9 cellular contexts compared by ENCODE assay signal in genomic region chr7:30682131-30683083, GRCh38. TPM values are rescaled to one million over a fixed set of nuclear protein-coding genes. Genes with fewer than 3 reads are reported as not detected.
A peak's percentile ranks its signal among the peaks of the same experiment; 100 is the strongest.
DNase-seq lines count a peak whose midpoint lies in the region; ATAC-seq and TF ChIP-seq lines count a peak whose summit lies in the region.
"Had no signal": no experiment of that assay in that cellular context is flagged by ENCODE, and none has a peak within 500 bp of the region (broad histone marks: within the 10 kb centered on the region; RNA-seq: fewer than 3 reads in every experiment).

TSS of gene CRHR2 (minus strand) at chr7:30682456. CDS start at chr7:30682280, 176 bp downstream.

- no peaks in the 10 kb centered on the region for H3K9me3 Mint-ChIP-seq in activated B cell treated with CpG ODN at 0.5 μM for 24 hours

- H3K4me3 ChIP-seq in esophagus muscularis mucosa (peak within 1 kb of the TSS; percentile 56 to 68 (median 58)), ovary (peak within 1 kb of the TSS; percentile 41)

- no peak for TF ChIP-seq CTCF in activated B cell treated with CpG ODN at 0.5 μM for 24 hours (IDR thresholded peaks at IDR 0.05)
- TF ChIP-seq CTCF in esophagus muscularis mucosa (IDR thresholded peaks at IDR 0.05) = peak; percentile 39 to 49 (median 43)
- peak in 1 of 3 donors; percentile 44 for TF ChIP-seq CTCF in ovary (IDR thresholded peaks at IDR 0.05)

- WGBS in esophagus muscularis mucosa = 27% methylated on average over 6 of the region's 76 CpGs
- 2 to 4% (median 3%) methylated on average over 57 to 76 of the region's 76 CpGs for WGBS in ovary, 3 donors

- H3K27ac ChIP-seq in esophagus muscularis mucosa (replicated peaks in 1 of 4) (no peak within 1 kb of the TSS), ovary (no peak within 1 kb of the TSS)
- H3K27ac ChIP-seq: C4-2B had no signal

- H3K27me3 ChIP-seq in esophagus muscularis mucosa (peaks cover 9 to 81% (median 20%) of the 10 kb centered on the region in 4 donors), ovary (no peaks in the 10 kb centered on the region)

- no peaks in the 10 kb centered on the region for H3K36me3 Mint-ChIP-seq in activated B cell treated with CpG ODN at 0.5 μM for 24 hours (ENCODE audit: low read depth)

- no peaks in the 10 kb centered on the region for H3K36me3 ChIP-seq in esophagus muscularis mucosa
- no peaks in the 10 kb centered on the region for H3K36me3 ChIP-seq in ovary

- TF ChIP-seq EP300 in esophagus muscularis mucosa (IDR thresholded peaks at IDR 0.05) = no peak
- no peak for TF ChIP-seq EP300 in ovary (IDR thresholded peaks at IDR 0.05)

- ATAC-seq in activated B cell treated with CpG ODN at 0.5 μM for 24 hours (ENCODE audit: low read depth) = peak; percentile 65
- no peak for ATAC-seq in HG03521 (IDR thresholded peaks at IDR 0.05; ENCODE audit: unreplicated experiment)

- peaks cover 51% of the 10 kb centered on the region for H3K27me3 Mint-ChIP-seq in activated B cell treated with CpG ODN at 0.5 μM for 24 hours

- POLR2A ChIA-PET in activated B cell treated with CpG ODN at 0.5 μM for 24 hours (lab: Charles Lee) = interaction anchor here (1.2 kb wide), 1 partner anchor 60 kb away, joined by 4 read pairs; no protein-coding TSS in a partner anchor

- CTCF ChIA-PET in activated B cell treated with CpG ODN at 0.5 μM for 24 hours (lab: Charles Lee) = interaction anchor here (1.0 to 1.2 kb wide), 2 partner anchors 10 to 57 kb away, joined by 3 to 5 read pairs; no protein-coding TSS in a partner anchor

- intact Hi-C loops in activated B cell treated with CpG ODN at 0.5 μM for 24 hours (cut with micrococcal nuclease) (no loop called here), esophagus muscularis mucosa (cut with DNase I) (loop anchor here (2.0 kb wide), 1 partner anchor 58 kb away; no protein-coding TSS in a partner anchor), ovary (cut with DNase I) (no loop called here)

- peak; percentile 38 to 70 for DNase-seq in NCI-H524 (lab: John Stamatoyannopoulos, UW)
- no peak for DNase-seq in NCI-H524 treated with DMSO at 0.1 percent for 48 hours (lab: John Stamatoyannopoulos, UW)
- DNase-seq in activated B cell treated with CpG ODN at 0.5 μM for 24 hours = no peak
- DNase-seq in esophagus muscularis mucosa (ENCODE audit: extremely low spot score) = no peak
- DNase-seq in ovary = peak in 4 of 5 donors; percentile 22 to 55 (median 34)
- no peak for DNase-seq in medulla oblongata (ENCODE audit: extremely low spot score)
- DNase-seq in dedifferentiated amniotic fluid mesenchymal stem cell (ENCODE audit: extremely low spot score) = no peak

- H3K4me1 ChIP-seq in esophagus muscularis mucosa (peaks cover 16 to 24% (median 18%) of the 10 kb centered on the region in 4 donors), ovary (ENCODE audit: insufficient read depth) (no peaks in the 10 kb centered on the region)

- TF ChIP-seq POLR2A in esophagus muscularis mucosa (IDR thresholded peaks at IDR 0.05; ENCODE audit: low read depth) = no peak
- no peak for TF ChIP-seq POLR2A in ovary (IDR thresholded peaks at IDR 0.05)

- H3K4me1 Mint-ChIP-seq in activated B cell treated with CpG ODN at 0.5 μM for 24 hours = peaks cover 10% of the 10 kb centered on the region

- H3K9me3 ChIP-seq in esophagus muscularis mucosa (no peaks in the 10 kb centered on the region), ovary (no peaks in the 10 kb centered on the region)

- no peak within 1 kb of the TSS for H3K27ac Mint-ChIP-seq in activated B cell treated with CpG ODN at 0.5 μM for 24 hours

- H3K4me3 Mint-ChIP-seq in activated B cell treated with CpG ODN at 0.5 μM for 24 hours = peak within 1 kb of the TSS; percentile 72

RNA-seq across cellular contexts. Expression of gene CRHR2, which starts in this region (rescaled TPM):
- total RNA-seq in activated B cell treated with CpG ODN at 0.5 μM for 24 hours (not detected in 2 replicates), esophagus muscularis mucosa (under 1 TPM in 2 of 4 donors, not detected in 2; 0.13 to 0.29 TPM), ovary (1 to 10 TPM in 1 of 7 donors, under 1 TPM in 3, not detected in 3; 0.10 to 1.1 (median 0.87) TPM)
- under 1 TPM in 1 of 2 donors, not detected in 1; 0.08 TPM for polyA plus RNA-seq in ovary

Comparison
In these comparisons a context has a peak if more than half of its experiments do, and no peak if none do; other contexts are left out.
1. DNase-seq: peak in NCI-H524 (2 of 2) and ovary (4 of 5); none in NCI-H524 treated with DMSO at 0.1 percent for 48 hours (single experiment), activated B cell treated with CpG ODN at 0.5 μM for 24 hours (single experiment), esophagus muscularis mucosa (single experiment), medulla oblongata (single experiment) and dedifferentiated amniotic fluid mesenchymal stem cell (single experiment).
2. Peak in ATAC-seq in activated B cell treated with CpG ODN at 0.5 μM for 24 hours; RNA of the gene not detected or under 1 TPM.